Comparison of ENCODE assay signal across 20 cellular contexts in the genomic region with DNA sequence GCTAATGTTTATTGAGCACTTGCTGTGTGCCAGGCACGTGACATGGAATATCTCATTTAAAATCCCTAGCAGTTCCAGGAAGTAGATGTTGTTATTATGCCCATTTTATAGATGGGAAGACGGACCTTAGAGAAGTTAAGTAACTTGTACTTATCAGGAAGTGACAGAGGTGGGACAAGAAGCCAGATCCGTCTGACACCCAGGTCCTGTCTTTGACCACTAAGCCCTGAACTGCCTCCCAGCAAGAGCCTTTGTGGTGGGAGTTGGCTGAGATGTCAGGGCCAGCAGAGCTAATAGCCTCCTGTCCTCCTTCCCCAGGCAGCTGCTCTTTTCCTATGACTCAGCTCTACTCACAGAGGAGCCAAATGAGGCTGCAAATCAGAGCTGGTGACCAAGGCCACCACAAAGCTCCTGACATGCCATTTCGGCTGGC.
A peak's percentile ranks its signal among the peaks of the same experiment; 100 is the strongest.
DNase-seq lines count a peak whose midpoint lies in the region; ATAC-seq, FAIRE-seq and TF ChIP-seq lines count a peak whose summit lies in the region.
"Had no signal": no experiment of that assay in that cellular context is flagged by ENCODE, and none has a peak within 500 bp of the region (broad histone marks: within the 10 kb centered on the region; RNA-seq: fewer than 3 reads in every experiment).

No MANE protein-coding gene starts in this region.

- no peak overlapping the region for H2AK5ac ChIP-seq in H1 (ENCODE audit: low read depth, low read length)

- WGBS in SK-N-SH (ENCODE audit: low lambda C conversion rate) = 36% methylated on average over 4 of the region's 4 CpGs
- 84% methylated on average over 4 of the region's 4 CpGs; no CpG with 5 or more reads in 1 of the 2 experiments for WGBS in H1 (ENCODE audit: extremely low coverage in 1 of 2, insufficient coverage in 1 of 2, insufficient read length in 1 of 2, insufficient replicate concordance in 2 of 2, low coverage in 1 of 2, low lambda C conversion rate in 2 of 2, missing lambda C conversion rate in 1 of 2), 2 experiments
- 60% methylated on average over 4 of the region's 4 CpGs for WGBS in smooth muscle cell (ENCODE audit: low lambda C conversion rate)

- H3K9ac ChIP-seq in SK-N-SH (no peak overlapping the region), H1 (replicated peaks in 1 of 4; ENCODE audit: extremely low read depth in 1 of 4, low read depth in 3 of 4, low read length in 3 of 4) (no peak overlapping the region), smooth muscle cell (ENCODE audit: low read depth) (no peak overlapping the region)

- no peak overlapping the region; the same call in 1 of the 2 replicates for H2AFZ ChIP-seq in SK-N-SH (ENCODE audit: low read depth)
- 0 out of 2 replicates have a peak overlapping the region, but pooled peaks have one; percentile 22 for H2AFZ ChIP-seq in H1 (ENCODE audit: low read length)
- H2AFZ ChIP-seq in smooth muscle cell (ENCODE audit: low read depth) = no peak overlapping the region

- no peak overlapping the region for H3K27ac ChIP-seq in SK-N-SH (ENCODE audit: low read depth in 2 of 2, low read length in 1 of 2)
- no peak overlapping the region for H3K27ac ChIP-seq in H1 (ENCODE audit: low read depth, low read length)
- no peak overlapping the region for H3K27ac ChIP-seq in smooth muscle cell (ENCODE audit: low read depth)
- H3K27ac ChIP-seq: neutrophil, thyroid gland had no signal

- TF ChIP-seq EP300 in SK-N-SH (IDR thresholded peaks at IDR 0.05; ENCODE audit: borderline replicate concordance in 1 of 2, low read depth in 1 of 2, low read length in 1 of 2) (no peak), H1 (IDR thresholded peaks at IDR 0.05; ENCODE audit: borderline replicate concordance in 1 of 2, low read depth in 2 of 2, low read length in 2 of 2) (no peak)

- no peak overlapping the region for H2BK20ac ChIP-seq in H1 (ENCODE audit: low read length)

- no peak overlapping the region for H3K18ac ChIP-seq in H1 (ENCODE audit: extremely low read depth, low read length)

- H2BK12ac ChIP-seq in H1 (ENCODE audit: low read depth, low read length) = no peak overlapping the region

- no peak for TF ChIP-seq CTCF in SK-N-SH (IDR thresholded peaks at IDR 0.05)
- TF ChIP-seq CTCF in H1 (IDR thresholded peaks at IDR 0.05; ENCODE audit: control extremely low read depth in 1 of 3, insufficient read depth in 1 of 3, low read depth in 1 of 3, low read length in 3 of 3) = no peak
- no peak for TF ChIP-seq CTCF in mucosa of descending colon (IDR thresholded peaks at IDR 0.05)
- no peak for TF ChIP-seq CTCF in smooth muscle cell (IDR thresholded peaks at IDR 0.05; ENCODE audit: borderline replicate concordance, insufficient read depth, poor library complexity, severe bottlenecking)

- intact Hi-C loops in mucosa of descending colon (cut with DNase I, micrococcal nuclease) = no loop called here

- H4K20me1 ChIP-seq in SK-N-SH (ENCODE audit: insufficient read depth) = no peaks in the 10 kb centered on the region
- no peaks in the 10 kb centered on the region for H4K20me1 ChIP-seq in H1 (replicated peaks in 1 of 2; ENCODE audit: control insufficient read depth in 1 of 2, insufficient read depth in 2 of 2, low read length in 2 of 2)
- no peaks in the 10 kb centered on the region for H4K20me1 ChIP-seq in smooth muscle cell (ENCODE audit: low read depth)

- H3K4me3 ChIP-seq in SK-N-SH (ENCODE audit: low read depth in 2 of 2, low read length in 1 of 2) = no peak overlapping the region
- no peak overlapping the region for H3K4me3 ChIP-seq in H1 (ENCODE audit: extremely low read depth in 1 of 4, insufficient read depth in 2 of 4, low read depth in 3 of 4, low read length in 4 of 4)
- H3K4me3 ChIP-seq in mucosa of descending colon = no peak overlapping the region
- no peak overlapping the region for H3K4me3 ChIP-seq in smooth muscle cell
- H3K4me3 ChIP-seq: thyroid gland had no signal

- H2BK15ac ChIP-seq in H1 (ENCODE audit: low read length) = no peak overlapping the region

- no peaks in the 10 kb centered on the region for H3K9me2 ChIP-seq in SK-N-SH

- DNase-seq in SK-N-SH = no peak
- DNase-seq in OCI-M1 (lab: John Stamatoyannopoulos, UW) = peak; percentile 57
- no peak for DNase-seq in H1 (ENCODE audit: low read depth in 1 of 2, low spot score in 2 of 2)
- DNase-seq in activated T-cell treated with anti-CD3 and anti-CD28 coated beads, Interleukin-2, amount 50 U/mL, for 1 hour = no peak
- no peak for DNase-seq in mucosa of descending colon
- no peak for DNase-seq in smooth muscle cell (lab: John Stamatoyannopoulos, UW; ENCODE audit: unreplicated experiment)
- DNase-seq: activated CD4-positive, alpha-beta T cell treated with anti-CD3 and anti-CD28 coated beads, Interleukin-2, amount 50 U/mL, for 1 hour; activated CD8-positive, alpha-beta memory T cell treated with anti-CD3 and anti-CD28 coated beads, Interleukin-2, amount 50 U/mL, for 48 hours; anterior cingulate cortex; CD4-positive, alpha-beta T cell; Kasumi-1; left colon; retina; stimulated activated CD4-positive, alpha-beta T cell treated with anti-CD3 and anti-CD28 coated beads, Interleukin-15, amount 100 ng/mL, for 24 hours; thyroid gland had no signal

- no peak overlapping the region for H3K56ac ChIP-seq in H1 (replicated peaks; ENCODE audit: insufficient read length, low read depth, low read length)

- no peak overlapping the region for H3K14ac ChIP-seq in H1 (ENCODE audit: insufficient read length)

- no peak overlapping the region for H2BK120ac ChIP-seq in H1 (replicated peaks; ENCODE audit: low read depth, low read length)

- no peak overlapping the region for H3K23ac ChIP-seq in H1 (ENCODE audit: insufficient read length)

- H3K9me3 ChIP-seq in SK-N-SH (no peaks in the 10 kb centered on the region), H1 (ENCODE audit: insufficient read depth in 2 of 2, low read depth in 1 of 2, low read length in 1 of 2) (0 out of 4 replicates have a peak, but pooled peaks cover 0 to 2% of the 10 kb centered on the region in 2 experiments), mucosa of descending colon (no peaks in the 10 kb centered on the region), smooth muscle cell (replicated peaks; ENCODE audit: low read depth) (peaks cover 5% of the 10 kb centered on the region)
- H3K9me3 ChIP-seq: neutrophil, thyroid gland had no signal

- H3K23me2 ChIP-seq in H1 (ENCODE audit: low read depth, low read length) = no peaks in the 10 kb centered on the region

- no peaks in the 10 kb centered on the region for H3K79me2 ChIP-seq in SK-N-SH (ENCODE audit: insufficient read depth)
- no peaks in the 10 kb centered on the region for H3K79me2 ChIP-seq in H1 (ENCODE audit: control insufficient read depth in 1 of 2, insufficient read depth in 2 of 2, low read length in 2 of 2)
- H3K79me2 ChIP-seq in smooth muscle cell (ENCODE audit: low read depth) = no peaks in the 10 kb centered on the region

- no peak for FAIRE-seq in H1 (lab: Jason Lieb, UNC)
- FAIRE-seq: colon had no signal

- ATAC-seq in SK-N-SH treated with all-trans-retinoic acid at 6 μM for 48 hours (no peak), HG03039 (IDR thresholded peaks at IDR 0.05; ENCODE audit: unreplicated experiment) (no peak), mucosa of descending colon (no peak)
- ATAC-seq: left colon; stimulated activated memory B cell treated with anti-CD40 and anti-IgM and Interleukin-4, amounts not matched to agents 10 μg/mL and 1 μg/mL and 100 μg/mL, for 72 hours had no signal

- POLR2A ChIA-PET in SK-N-SH (lab: Yijun Ruan, JAX) (no interaction called here), H1 (lab: Charles Lee; ENCODE audit: partially characterized antibody) (no interaction called here)

- no peak overlapping the region for H4K8ac ChIP-seq in H1 (ENCODE audit: extremely low read depth, insufficient read depth, low read length)

- no peak overlapping the region for H3K4ac ChIP-seq in H1 (replicated peaks; ENCODE audit: insufficient read length, low read depth, low read length)

- no peaks in the 10 kb centered on the region for H3F3A ChIP-seq in SK-N-SH (replicated peaks; ENCODE audit: insufficient read depth)
- no peaks in the 10 kb centered on the region for H3F3A ChIP-seq in smooth muscle cell (ENCODE audit: low read depth)

- H3K36me3 ChIP-seq in SK-N-SH (replicated peaks in 1 of 2; ENCODE audit: control insufficient read depth in 1 of 2, insufficient read depth in 2 of 2, low read length in 1 of 2) (no peaks in the 10 kb centered on the region), H1 (ENCODE audit: control insufficient read depth in 2 of 4, insufficient read depth in 4 of 4, low read length in 3 of 4) (no peaks in the 10 kb centered on the region), mucosa of descending colon (ENCODE audit: low read depth) (no peaks in the 10 kb centered on the region), smooth muscle cell (ENCODE audit: low read depth) (no peaks in the 10 kb centered on the region)
- H3K36me3 ChIP-seq: neutrophil, thyroid gland had no signal

- H4K91ac ChIP-seq in H1 (replicated peaks; ENCODE audit: insufficient read length, low read length) = no peak overlapping the region

- no peaks in the 10 kb centered on the region for H3K4me1 ChIP-seq in SK-N-SH (ENCODE audit: control insufficient read depth in 1 of 2, insufficient read depth in 2 of 2, low read depth in 1 of 2, low read length in 1 of 2)
- H3K4me1 ChIP-seq in H1 (replicated peaks in 1 of 4; ENCODE audit: control insufficient read depth in 3 of 4, insufficient read depth in 4 of 4, low read length in 3 of 4) = no peaks in the 10 kb centered on the region
- H3K4me1 ChIP-seq in mucosa of descending colon (ENCODE audit: low read depth) = no peaks in the 10 kb centered on the region
- no peaks in the 10 kb centered on the region for H3K4me1 ChIP-seq in smooth muscle cell (ENCODE audit: low read depth)
- H3K4me1 ChIP-seq: thyroid gland had no signal

- H3K79me1 ChIP-seq in H1 (ENCODE audit: low read depth, low read length) = no peaks in the 10 kb centered on the region

- CTCF ChIA-PET in SK-N-SH (lab: Yijun Ruan, JAX) (no interaction called here), H1 (lab: Charles Lee; ENCODE audit: partially characterized antibody) (no interaction called here)

- H3K4me2 ChIP-seq in SK-N-SH (no peak overlapping the region), H1 (ENCODE audit: insufficient read depth in 1 of 2, low read depth in 2 of 2, low read length in 2 of 2) (no peak overlapping the region), smooth muscle cell (no peak overlapping the region)

- H3K27me3 ChIP-seq in SK-N-SH (ENCODE audit: insufficient read depth) (no peaks in the 10 kb centered on the region), H1 (replicated peaks in 1 of 4; ENCODE audit: control insufficient read depth in 3 of 4, extremely low read depth in 1 of 4, insufficient read depth in 3 of 4, low read length in 3 of 4) (no peaks in the 10 kb centered on the region), smooth muscle cell (ENCODE audit: low read depth) (no peaks in the 10 kb centered on the region)
- H3K27me3 ChIP-seq: neutrophil, thyroid gland had no signal

- TF ChIP-seq POLR2A in H1 (IDR thresholded peaks at IDR 0.05; ENCODE audit: control extremely low read depth in 1 of 2, low read depth in 2 of 2, low read length in 2 of 2) = no peak

- no peak overlapping the region for H2BK5ac ChIP-seq in H1 (ENCODE audit: low read depth, low read length)

- no peak for TF ChIP-seq RAD21 in SK-N-SH (IDR thresholded peaks at IDR 0.05; ENCODE audit: low read length)
- TF ChIP-seq RAD21 in H1 (IDR thresholded peaks at IDR 0.05 in 1 of 2, conservative IDR thresholded peaks at IDR 0.05 in 1 of 2; ENCODE audit: low read depth in 2 of 2, low read length in 2 of 2) = no peak

- H4K5ac ChIP-seq in H1 (ENCODE audit: insufficient read length, low read depth, low read length) = no peak overlapping the region
